ENCODE assay signal across 24 cellular contexts in the genomic region with DNA sequence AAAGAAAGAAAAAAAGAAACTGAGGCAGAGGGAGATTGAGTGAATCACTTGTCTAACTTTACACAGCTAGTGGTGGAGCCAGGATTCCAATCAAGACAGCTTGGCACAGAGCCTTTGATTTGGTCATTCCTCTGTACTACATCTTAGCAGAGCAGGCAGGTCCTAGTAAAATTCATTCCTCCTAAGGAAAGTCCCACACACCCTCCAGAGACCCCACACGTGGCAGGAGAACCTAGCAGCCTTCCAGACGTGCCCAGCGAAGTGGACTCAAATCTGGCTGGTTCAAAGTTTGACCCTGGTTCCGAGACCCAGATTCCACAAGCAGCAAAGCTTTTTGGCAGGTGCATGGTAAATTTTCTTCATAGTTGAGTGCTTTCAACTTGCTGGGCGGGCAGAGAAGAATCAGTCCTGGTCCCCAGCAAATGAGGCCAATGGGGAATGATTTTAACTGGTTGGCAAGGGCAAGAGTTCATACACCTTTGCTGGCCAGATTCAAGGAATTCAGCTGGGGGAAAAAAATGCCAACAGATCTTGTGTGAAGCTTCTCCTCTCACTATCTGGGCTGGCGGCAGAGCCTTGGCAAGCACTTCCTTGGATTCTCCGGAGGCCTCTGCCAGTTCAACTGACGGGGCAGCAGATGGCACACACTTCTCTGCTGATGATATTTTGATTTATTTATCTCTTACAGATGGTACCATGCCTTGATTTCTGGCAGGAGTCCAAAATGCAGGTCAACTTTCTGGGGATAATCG.
DNase-seq lines count a peak whose midpoint lies in the region; ATAC-seq and TF ChIP-seq lines count a peak whose summit lies in the region.
"Had no signal": no experiment of that assay in that cellular context is flagged by ENCODE, and none has a peak within 500 bp of the region (broad histone marks: within the 10 kb centered on the region; RNA-seq: fewer than 3 reads in every experiment).

No MANE protein-coding gene starts in this region.

- peak; percentile 37 for DNase-seq in activated CD8-positive, alpha-beta memory T cell treated with anti-CD3 and anti-CD28 coated beads, Interleukin-2, amount 10 ng/mL, durations not matched to agents 7 days and 5 days
- no peak for DNase-seq in activated CD8-positive, alpha-beta memory T cell treated with anti-CD3 and anti-CD28 coated beads, Interleukin-2, amount 50 U/mL, for 4 hours
- DNase-seq in NCI-H446 (lab: John Stamatoyannopoulos, UW) (peak; percentile 78 to 95), heart right ventricle (no peak), spleen (peak; percentile 38), psoas muscle (no peak)
- DNase-seq in stimulated activated effector memory CD8-positive, alpha-beta T cell treated with anti-CD3 and anti-CD28 coated beads, Interleukin-12 subunit alpha, Interleukin-12 subunit beta, amount 100 ng/mL, for 72 hours (ENCODE audit: low spot score in 2 of 2), result no peak
- DNase-seq: activated CD4-positive, alpha-beta T cell treated with anti-CD3 and anti-CD28 coated beads for 48 hours; activated naive CD8-positive, alpha-beta T cell treated with anti-CD3 and anti-CD28 coated beads for 36 hours; COR-L47; effector memory CD4-positive, alpha-beta T cell; kidney; naive B cell; nucleus accumbens; PC-9; SIG-M5; stimulated activated CD4-positive, alpha-beta T cell treated with anti-CD3 and anti-CD28 coated beads, Interleukin-15, amount 100 ng/mL, for 24 hours; stimulated activated CD8-positive, alpha-beta memory T cell treated with anti-CD3 and anti-CD28 coated beads, Interleukin-4, amount 100 ng/mL, for 48 hours; T-helper 1 cell had no signal

- H3K27me3 ChIP-seq in heart right ventricle (no peaks in the 10 kb centered on the region), spleen (replicated peaks in 1 of 7) (peaks cover 0 to 15% (median 0%) of the 10 kb centered on the region in 7 donors), psoas muscle (ENCODE audit: insufficient read depth in 3 of 3, low read length in 2 of 3) (peaks cover 0 to 4% (median 0%) of the 10 kb centered on the region in 3 donors)

- peaks cover 11% of the 10 kb centered on the region for H3K27me3 Mint-ChIP-seq in activated CD8-positive, alpha-beta memory T cell treated with anti-CD3 and anti-CD28 coated beads, Interleukin-2, amount 10 ng/mL, durations not matched to agents 7 days and 5 days

- no peaks in the 10 kb centered on the region for H3K9me3 Mint-ChIP-seq in activated CD8-positive, alpha-beta memory T cell treated with anti-CD3 and anti-CD28 coated beads, Interleukin-2, amount 10 ng/mL, durations not matched to agents 7 days and 5 days (ENCODE audit: low read depth)
- no peaks in the 10 kb centered on the region for H3K9me3 Mint-ChIP-seq in stimulated activated effector memory CD8-positive, alpha-beta T cell treated with anti-CD3 and anti-CD28 coated beads, Interleukin-12 subunit alpha, Interleukin-12 subunit beta, amount 100 ng/mL, for 72 hours
- H3K9me3 Mint-ChIP-seq: activated T-helper 1 cell treated with anti-CD3 and anti-CD28 coated beads, Interleukin-12 subunit alpha, Interleukin-12 subunit beta, Interleukin-2, Interleukin-4 antibody, amounts not matched to agents 30 ng/mL and 10 ng/mL and 1 ng/mL, durations not matched to agents 14 hours and 24 hours and 36 hours; memory B cell had no signal

- H3K4me3 Mint-ChIP-seq in activated CD8-positive, alpha-beta memory T cell treated with anti-CD3 and anti-CD28 coated beads, Interleukin-2, amount 10 ng/mL, durations not matched to agents 7 days and 5 days, result no peak overlapping the region
- H3K4me3 Mint-ChIP-seq in stimulated activated effector memory CD8-positive, alpha-beta T cell treated with anti-CD3 and anti-CD28 coated beads, Interleukin-12 subunit alpha, Interleukin-12 subunit beta, amount 100 ng/mL, for 72 hours, result no peak overlapping the region
- H3K4me3 Mint-ChIP-seq: activated naive CD8-positive, alpha-beta T cell treated with anti-CD3 and anti-CD28 coated beads for 36 hours; activated T-helper 1 cell treated with anti-CD3 and anti-CD28 coated beads, Interleukin-12 subunit alpha, Interleukin-12 subunit beta, Interleukin-2, Interleukin-4 antibody, amounts not matched to agents 30 ng/mL and 10 ng/mL and 1 ng/mL, durations not matched to agents 14 hours and 24 hours and 36 hours; B cell; memory B cell; naive B cell had no signal

- peak overlapping the region in 3 of 10 donors; percentile 25 to 49 (median 41) for H3K27ac ChIP-seq in heart right ventricle
- H3K27ac ChIP-seq in spleen, result no peak overlapping the region
- H3K27ac ChIP-seq in psoas muscle, result no peak overlapping the region
- H3K27ac ChIP-seq: PC-9, upper lobe of right lung had no signal

- TF ChIP-seq POLR2A in spleen (IDR thresholded peaks at IDR 0.05), result no peak

- H3K9me3 ChIP-seq in heart right ventricle (peaks cover 0 to 11% (median 0%) of the 10 kb centered on the region in 11 donors), spleen (peaks cover 0 to 6% (median 0%) of the 10 kb centered on the region in 8 donors), psoas muscle (peaks cover 4% of the 10 kb centered on the region)
- H3K9me3 ChIP-seq: upper lobe of right lung had no signal

- no peak for ATAC-seq in activated CD8-positive, alpha-beta memory T cell treated with anti-CD3 and anti-CD28 coated beads, Interleukin-2, amount 10 ng/mL, durations not matched to agents 7 days and 5 days
- ATAC-seq in heart right ventricle (peak in 5 of 8 donors; percentile 35 to 68 (median 58)), psoas muscle (no peak), HG03354 (IDR thresholded peaks at IDR 0.05; ENCODE audit: poor library complexity, severe bottlenecking, unreplicated experiment) (no peak)
- ATAC-seq in stimulated activated effector memory CD8-positive, alpha-beta T cell treated with anti-CD3 and anti-CD28 coated beads, Interleukin-12 subunit alpha, Interleukin-12 subunit beta, amount 100 ng/mL, for 72 hours, result no peak
- ATAC-seq: upper lobe of right lung had no signal

- H3K36me3 ChIP-seq in heart right ventricle (no peaks in the 10 kb centered on the region), spleen (no peaks in the 10 kb centered on the region), psoas muscle (ENCODE audit: insufficient read depth in 1 of 2, low read depth in 1 of 2) (no peaks in the 10 kb centered on the region)
- H3K36me3 ChIP-seq: upper lobe of right lung had no signal

- intact Hi-C loops in heart right ventricle (cut with DNase I), result loop anchor here in 1 of 10 donors (5.0 kb wide), 1 partner anchor 81 kb away; a partner anchor contains a TSS
- intact Hi-C loops in spleen (cut with DNase I; ENCODE audit: low total_unique reads), result loop anchor here (10.0 kb wide), 1 partner anchor 244 kb away; no protein-coding TSS in a partner anchor
- intact Hi-C loops in psoas muscle (cut with DNase I), result no loop called here

- CTCF ChIA-PET in activated CD8-positive, alpha-beta memory T cell treated with anti-CD3 and anti-CD28 coated beads, Interleukin-2, amount 10 ng/mL, durations not matched to agents 7 days and 5 days (lab: Charles Lee), result interaction anchor here (1.1 to 1.6 kb wide), 2 partner anchors 8 to 17 kb away, joined by 3 read pairs; no protein-coding TSS in a partner anchor

- H3K4me3 ChIP-seq in heart right ventricle, result no peak overlapping the region
- no peak overlapping the region for H3K4me3 ChIP-seq in spleen
- no peak overlapping the region for H3K4me3 ChIP-seq in psoas muscle
- H3K4me3 ChIP-seq: PC-9, upper lobe of right lung had no signal

- H3K27ac Mint-ChIP-seq in activated CD8-positive, alpha-beta memory T cell treated with anti-CD3 and anti-CD28 coated beads, Interleukin-2, amount 10 ng/mL, durations not matched to agents 7 days and 5 days, result no peak overlapping the region
- H3K27ac Mint-ChIP-seq in stimulated activated effector memory CD8-positive, alpha-beta T cell treated with anti-CD3 and anti-CD28 coated beads, Interleukin-12 subunit alpha, Interleukin-12 subunit beta, amount 100 ng/mL, for 72 hours, result no peak overlapping the region
- H3K27ac Mint-ChIP-seq: activated naive CD8-positive, alpha-beta T cell treated with anti-CD3 and anti-CD28 coated beads for 36 hours; activated T-helper 1 cell treated with anti-CD3 and anti-CD28 coated beads, Interleukin-12 subunit alpha, Interleukin-12 subunit beta, Interleukin-2, Interleukin-4 antibody, amounts not matched to agents 30 ng/mL and 10 ng/mL and 1 ng/mL, durations not matched to agents 14 hours and 24 hours and 36 hours; B cell; memory B cell had no signal

- H3K4me1 Mint-ChIP-seq in activated CD8-positive, alpha-beta memory T cell treated with anti-CD3 and anti-CD28 coated beads, Interleukin-2, amount 10 ng/mL, durations not matched to agents 7 days and 5 days, result no peaks in the 10 kb centered on the region
- H3K4me1 Mint-ChIP-seq in stimulated activated effector memory CD8-positive, alpha-beta T cell treated with anti-CD3 and anti-CD28 coated beads, Interleukin-12 subunit alpha, Interleukin-12 subunit beta, amount 100 ng/mL, for 72 hours, result no peaks in the 10 kb centered on the region
- H3K4me1 Mint-ChIP-seq: activated naive CD8-positive, alpha-beta T cell treated with anti-CD3 and anti-CD28 coated beads for 36 hours; B cell; naive B cell had no signal

- TF ChIP-seq CTCF in heart right ventricle (IDR thresholded peaks at IDR 0.05), result no peak
- no peak for TF ChIP-seq CTCF in spleen (IDR thresholded peaks at IDR 0.05 in 8 of 11, conservative IDR thresholded peaks at IDR 0.05 in 3 of 11)
- no peak for TF ChIP-seq CTCF in psoas muscle (IDR thresholded peaks at IDR 0.05)

- WGBS in heart right ventricle, 2 donors, result 44 to 54% methylated on average over 9 of the region's 9 CpGs
- 59 to 76% (median 67%) methylated on average over 9 of the region's 9 CpGs for WGBS in spleen, 5 donors
- 14 to 25% (median 24%) methylated on average over 9 of the region's 9 CpGs for WGBS in psoas muscle, 3 donors

- H3K4me1 ChIP-seq in heart right ventricle (peaks cover 0 to 12% (median 3%) of the 10 kb centered on the region in 9 donors), spleen (no peaks in the 10 kb centered on the region), psoas muscle (no peaks in the 10 kb centered on the region)
- H3K4me1 ChIP-seq: upper lobe of right lung had no signal

- H3K36me3 Mint-ChIP-seq in activated CD8-positive, alpha-beta memory T cell treated with anti-CD3 and anti-CD28 coated beads, Interleukin-2, amount 10 ng/mL, durations not matched to agents 7 days and 5 days, result no peaks in the 10 kb centered on the region
- H3K36me3 Mint-ChIP-seq in stimulated activated effector memory CD8-positive, alpha-beta T cell treated with anti-CD3 and anti-CD28 coated beads, Interleukin-12 subunit alpha, Interleukin-12 subunit beta, amount 100 ng/mL, for 72 hours, result peaks cover 5% of the 10 kb centered on the region
- H3K36me3 Mint-ChIP-seq: activated naive CD8-positive, alpha-beta T cell treated with anti-CD3 and anti-CD28 coated beads for 36 hours; naive B cell had no signal

Comparison
In these comparisons a context has a peak if more than half of its experiments do, and no peak if none do; other contexts are left out.
1. DNase-seq: peak in activated CD8-positive, alpha-beta memory T cell treated with anti-CD3 and anti-CD28 coated beads, Interleukin-2, amount 10 ng/mL, durations not matched to agents 7 days and 5 days (single experiment), NCI-H446 (2 of 2) and spleen (single experiment); none in activated CD8-positive, alpha-beta memory T cell treated with anti-CD3 and anti-CD28 coated beads, Interleukin-2, amount 50 U/mL, for 4 hours (single experiment), heart right ventricle (0 of 2), psoas muscle (0 of 2) and stimulated activated effector memory CD8-positive, alpha-beta T cell treated with anti-CD3 and anti-CD28 coated beads, Interleukin-12 subunit alpha, Interleukin-12 subunit beta, amount 100 ng/mL, for 72 hours (0 of 2).
2. ATAC-seq: peak in heart right ventricle (5 of 8); none in activated CD8-positive, alpha-beta memory T cell treated with anti-CD3 and anti-CD28 coated beads, Interleukin-2, amount 10 ng/mL, durations not matched to agents 7 days and 5 days (single experiment), psoas muscle (0 of 4), stimulated activated effector memory CD8-positive, alpha-beta T cell treated with anti-CD3 and anti-CD28 coated beads, Interleukin-12 subunit alpha, Interleukin-12 subunit beta, amount 100 ng/mL, for 72 hours (single experiment) and HG03354 (single experiment).